24 cellular contexts compared by ENCODE assay signal in genomic region chr3:186843039-186843432, GRCh38. TPM values are rescaled to one million over a fixed set of nuclear protein-coding genes. Genes with fewer than 3 reads are reported as not detected.
DNase-seq lines count a peak whose midpoint lies in the region; ATAC-seq, FAIRE-seq and TF ChIP-seq lines count a peak whose summit lies in the region.
"Had no signal": no experiment of that assay in that cellular context is flagged by ENCODE, and none has a peak within 500 bp of the region (broad histone marks: within the 10 kb centered on the region; RNA-seq: fewer than 3 reads in every experiment).

No MANE protein-coding gene starts in this region.

- in situ Hi-C loops in HepG2 (cut with HindIII; ENCODE audit: extremely low pct_ligation_motif_present, low pct_unique_long_range_greater_than_20kb): no loop called here

- H3K27ac Mint-ChIP-seq in dendritic cell treated with granulocyte-macrophage colony-stimulating factor and Interleukin-4, amounts not matched to agents 40 ng/mL and 50 ng/mL, for 4 days: peak overlapping the region; percentile 52
- H3K27ac Mint-ChIP-seq: CD4-positive, alpha-beta T cell; H9; IgD-negative memory B cell had no signal

- no peak for TF ChIP-seq RAD21 in HepG2 (CRISPR knock-in tag; IDR thresholded peaks at IDR 0.05)

- H3K36me3 Mint-ChIP-seq in dendritic cell treated with granulocyte-macrophage colony-stimulating factor and Interleukin-4, amounts not matched to agents 40 ng/mL and 50 ng/mL, for 4 days (ENCODE audit: low read depth): no peaks in the 10 kb centered on the region
- H3K36me3 Mint-ChIP-seq: IgD-negative memory B cell had no signal

- H4K20me1 ChIP-seq in HepG2 (ENCODE audit: insufficient read depth, low read length): no peaks in the 10 kb centered on the region

- WGBS in HepG2 (ENCODE audit: low lambda C conversion rate): 32% methylated on average over 3 of the region's 3 CpGs
- WGBS in right lobe of liver (ENCODE audit: insufficient coverage, low coverage, low lambda C conversion rate, missing lambda C conversion rate): 93% methylated on average over 3 of the region's 3 CpGs

- H3K9ac ChIP-seq in HepG2 (ENCODE audit: insufficient read depth, low read depth, low read length) (no peak overlapping the region), subcutaneous abdominal adipose tissue (ENCODE audit: low read length in 5 of 5) (peak overlapping the region; percentile 49 to 79 (median 62))

- H3K4me3 ChIP-seq in HepG2 (replicated peaks in 1 of 3; ENCODE audit: insufficient read depth in 1 of 3, low read depth in 2 of 3, low read length in 3 of 3): no peak overlapping the region
- no peak overlapping the region for H3K4me3 ChIP-seq in right lobe of liver
- H3K4me3 ChIP-seq in subcutaneous abdominal adipose tissue (ENCODE audit: low read depth in 1 of 5, low read length in 5 of 5): peak overlapping the region; percentile 66 to 87 (median 72)

- no peak for TF ChIP-seq POLR2A in HepG2 (IDR thresholded peaks at IDR 0.05; ENCODE audit: insufficient read depth in 1 of 2, low read depth in 2 of 2, low read length in 2 of 2)
- TF ChIP-seq POLR2A in right lobe of liver (IDR thresholded peaks at IDR 0.05): no peak

- no peak for DNase-seq in HepG2 (ENCODE audit: low spot score)
- no peak for DNase-seq in right lobe of liver
- peak; percentile 5 for DNase-seq in DMS53 treated with DMSO at 0.1 percent for 48 hours (lab: John Stamatoyannopoulos, UW; ENCODE audit: unreplicated experiment)
- DNase-seq in GM03348 (ENCODE audit: low spot score): no peak
- DNase-seq: ACHN; BE2C; CD4-positive, alpha-beta T cell; DMS153; DND-41; EL; H9; KBM-7 had no signal

- FAIRE-seq in HepG2 (lab: Jason Lieb, UNC): no peak
- FAIRE-seq: A204.1, GM12891, GM19239, H1, HTR-8/SVneo had no signal

- TF ChIP-seq CTCF in HepG2 (CRISPR knock-in tag; IDR thresholded peaks at IDR 0.05): no peak
- TF ChIP-seq CTCF in right lobe of liver (IDR thresholded peaks at IDR 0.05): no peak

- peaks cover 5% of the 10 kb centered on the region for H3K9me3 Mint-ChIP-seq in dendritic cell treated with granulocyte-macrophage colony-stimulating factor and Interleukin-4, amounts not matched to agents 40 ng/mL and 50 ng/mL, for 4 days
- H3K9me3 Mint-ChIP-seq: CD4-positive, alpha-beta T cell; H9; IgD-negative memory B cell had no signal

- H3K4me3 Mint-ChIP-seq in dendritic cell treated with granulocyte-macrophage colony-stimulating factor and Interleukin-4, amounts not matched to agents 40 ng/mL and 50 ng/mL, for 4 days: no peak overlapping the region
- H3K4me3 Mint-ChIP-seq: CD4-positive, alpha-beta T cell; H9; IgD-negative memory B cell had no signal

- BruUV-seq in HepG2 (replicated peaks; lab: Mats Ljungman, UMichigan): no TSS peak

- CTCF ChIA-PET in HepG2 (lab: Yijun Ruan, JAX; ENCODE audit: low intra/inter-chr PET ratio, low total read pairs): no interaction called here

- H3K4me1 Mint-ChIP-seq in dendritic cell treated with granulocyte-macrophage colony-stimulating factor and Interleukin-4, amounts not matched to agents 40 ng/mL and 50 ng/mL, for 4 days (ENCODE audit: low read depth): peaks cover 54% of the 10 kb centered on the region
- H3K4me1 Mint-ChIP-seq: IgD-negative memory B cell had no signal

- POLR2A ChIA-PET in HepG2 (lab: Yijun Ruan, JAX): interaction anchor here (0.9 kb wide), 1 partner anchor 196 kb away, joined by 4 read pairs; no protein-coding TSS in a partner anchor

- H3K4me1 ChIP-seq in HepG2 (ENCODE audit: insufficient read depth, low read length): peaks cover 17% of the 10 kb centered on the region
- H3K4me1 ChIP-seq in right lobe of liver: no peaks in the 10 kb centered on the region
- H3K4me1 ChIP-seq in subcutaneous abdominal adipose tissue (ENCODE audit: control insufficient read depth in 5 of 5, insufficient read depth in 5 of 5, low read length in 5 of 5): peaks cover 2 to 38% (median 36%) of the 10 kb centered on the region in 5 donors
- H3K4me1 ChIP-seq: BE2C had no signal

- no peaks in the 10 kb centered on the region for H3K9me3 ChIP-seq in HepG2 (ENCODE audit: low read length)
- no peaks in the 10 kb centered on the region for H3K9me3 ChIP-seq in right lobe of liver
- no peaks in the 10 kb centered on the region for H3K9me3 ChIP-seq in subcutaneous abdominal adipose tissue (ENCODE audit: control insufficient read depth in 5 of 5, low read length in 5 of 5)
- H3K9me3 ChIP-seq: BE2C had no signal

- intact Hi-C loops in HepG2 (cut with micrococcal nuclease; ENCODE audit: unreplicated experiment): no loop called here
- intact Hi-C loops in right lobe of liver (cut with DNase I): no loop called here
- intact Hi-C loops in dendritic cell treated with granulocyte-macrophage colony-stimulating factor and Interleukin-4, amounts not matched to agents 40 ng/mL and 50 ng/mL, for 4 days (cut with micrococcal nuclease): no loop called here

- no peak overlapping the region for H3K27ac ChIP-seq in HepG2 (ENCODE audit: extremely low read length, insufficient read depth, low read length)
- no peak overlapping the region for H3K27ac ChIP-seq in right lobe of liver
- peak overlapping the region; percentile 93 for H3K27ac ChIP-seq in subcutaneous abdominal adipose tissue (ENCODE audit: low read depth, low read length)
- H3K27ac ChIP-seq: C4-2B had no signal

- no peak overlapping the region for H2AFZ ChIP-seq in HepG2 (ENCODE audit: low read length)

- no peak overlapping the region for H3K4me2 ChIP-seq in HepG2 (ENCODE audit: low read depth, low read length)

- no peaks in the 10 kb centered on the region for H3K36me3 ChIP-seq in HepG2 (replicated peaks in 1 of 2; ENCODE audit: control insufficient read depth in 1 of 2, insufficient read depth in 2 of 2, low read length in 2 of 2)
- no peaks in the 10 kb centered on the region for H3K36me3 ChIP-seq in right lobe of liver
- H3K36me3 ChIP-seq in subcutaneous abdominal adipose tissue (ENCODE audit: control insufficient read depth in 5 of 5, insufficient read depth in 5 of 5, low read length in 5 of 5): peaks cover 0 to 7% (median 0%) of the 10 kb centered on the region in 5 donors
- H3K36me3 ChIP-seq: BE2C had no signal

- TF ChIP-seq EP300 in HepG2 (IDR thresholded peaks at IDR 0.05; ENCODE audit: low read depth in 2 of 2, low read length in 2 of 2) (no peak), HepG2 (CRISPR knock-in tag; IDR thresholded peaks at IDR 0.05; ENCODE audit: borderline replicate concordance) (no peak)

- ATAC-seq in HepG2 (peak; percentile 55), right lobe of liver (no peak), HG03342 (IDR thresholded peaks at IDR 0.05; ENCODE audit: unreplicated experiment) (no peak), HG03025 (IDR thresholded peaks at IDR 0.05; ENCODE audit: low FRiP score, unreplicated experiment) (no peak)

- no peaks in the 10 kb centered on the region for H3K79me2 ChIP-seq in HepG2 (ENCODE audit: insufficient read depth, low read length)

- H3K27me3 ChIP-seq in HepG2 (ENCODE audit: control insufficient read depth in 1 of 2, insufficient read depth in 2 of 2, low read length in 2 of 2) (peaks cover 4 to 34% of the 10 kb centered on the region in 2 experiments; a peak in 3 of 5 replicates), right lobe of liver (no peaks in the 10 kb centered on the region), subcutaneous abdominal adipose tissue (ENCODE audit: control insufficient read depth in 5 of 5, insufficient read depth in 4 of 5, low read length in 5 of 5) (peaks cover 0 to 2% (median 0%) of the 10 kb centered on the region in 5 donors)

- H3K27me3 Mint-ChIP-seq in dendritic cell treated with granulocyte-macrophage colony-stimulating factor and Interleukin-4, amounts not matched to agents 40 ng/mL and 50 ng/mL, for 4 days: peaks cover 1% of the 10 kb centered on the region

RNA-seq across cellular contexts. Expression of gene ADIPOQ, which starts 0.5 kb away (rescaled TPM):
- not detected in 2 replicates for total RNA-seq in HepG2 (2016; rRNA removed; fragmentation: Illumina TruSeq; extraction: Trizol)
- total RNA-seq in HepG2 (2016; cell fraction: cytosol; rRNA removed; fragmentation: Illumina TruSeq; extraction: Trizol; ENCODE audit: low read depth): not detected in 2 replicates
- total RNA-seq in HepG2 (2016; cell fraction: insoluble cytoplasmic fraction; rRNA removed; fragmentation: Illumina TruSeq; extraction: Trizol): not detected in 2 replicates
- total RNA-seq in HepG2 (2016; cell fraction: membrane; rRNA removed; fragmentation: Illumina TruSeq; extraction: Trizol): not detected in 2 replicates
- not detected in 2 replicates for total RNA-seq in HepG2 (2016; cell fraction: nucleus; rRNA removed; fragmentation: Illumina TruSeq; extraction: Trizol)
- polyA plus RNA-seq in HepG2 (2011; rRNA removed): not detected in 2 replicates
- not detected in 2 replicates for polyA plus RNA-seq in HepG2 (2011; cell fraction: cytosol; rRNA removed)
- not detected in 2 replicates for polyA plus RNA-seq in HepG2 (2011; cell fraction: nucleus; rRNA removed)
- polyA plus RNA-seq in HepG2 (2012): not detected in 2 replicates
- not detected in 2 replicates for polyA plus RNA-seq in HepG2 (2016; cell fraction: cytosol; fragmentation: Illumina TruSeq; extraction: Trizol; ENCODE audit: low read depth)
- polyA plus RNA-seq in HepG2 (2016; cell fraction: insoluble cytoplasmic fraction; fragmentation: Illumina TruSeq; extraction: Trizol; ENCODE audit: low read depth): not detected in 2 replicates
- polyA plus RNA-seq in HepG2 (2016; cell fraction: membrane; fragmentation: Illumina TruSeq; extraction: Trizol; ENCODE audit: low read depth): not detected in 2 replicates
- not detected in 2 replicates for polyA plus RNA-seq in HepG2 (2016; cell fraction: nucleus; fragmentation: Illumina TruSeq; extraction: Trizol; ENCODE audit: insufficient read depth, low read depth)
- polyA minus RNA-seq in HepG2 (2011; rRNA and poly(A)+ RNA removed; ENCODE audit: low replicate concordance): not detected in 2 replicates
- polyA minus RNA-seq in HepG2 (2011; cell fraction: cytosol; rRNA and poly(A)+ RNA removed): not detected in 2 replicates
- not detected in 2 replicates for polyA minus RNA-seq in HepG2 (2011; cell fraction: nucleus; rRNA and poly(A)+ RNA removed)
- not detected for total RNA-seq in right lobe of liver
- total RNA-seq: CD4-positive, alpha-beta T cell; G401; H1; H9 had no signal
- polyA plus RNA-seq: H1, IgD-negative memory B cell had no signal

RNA-seq across cellular contexts. Expression of gene RFC4, which starts 36.8 kb away (rescaled TPM):
- total RNA-seq in HepG2 (2016; rRNA removed; fragmentation: Illumina TruSeq; extraction: Trizol) (103 and 109 TPM in 2 replicates), right lobe of liver (10 to 100 TPM in 2 of 6 experiments, 1 to 10 TPM in 4; 4.6 to 17.4 (median 5.6) TPM)
- total RNA-seq in HepG2 (2016; cell fraction: cytosol; rRNA removed; fragmentation: Illumina TruSeq; extraction: Trizol; ENCODE audit: low read depth): 40.2 and 42.1 TPM in 2 replicates
- 106 and 115 TPM in 2 replicates for total RNA-seq in HepG2 (2016; cell fraction: insoluble cytoplasmic fraction; rRNA removed; fragmentation: Illumina TruSeq; extraction: Trizol)
- total RNA-seq in HepG2 (2016; cell fraction: membrane; rRNA removed; fragmentation: Illumina TruSeq; extraction: Trizol): 31.0 and 31.4 TPM in 2 replicates
- total RNA-seq in HepG2 (2016; cell fraction: nucleus; rRNA removed; fragmentation: Illumina TruSeq; extraction: Trizol): 68.8 and 77.7 TPM in 2 replicates
- polyA plus RNA-seq in HepG2 (2011; rRNA removed): 15.1 and 18.5 TPM in 2 replicates
- 7.9 and 8.6 TPM in 2 replicates for polyA plus RNA-seq in HepG2 (2011; cell fraction: cytosol; rRNA removed)
- polyA plus RNA-seq in HepG2 (2011; cell fraction: nucleus; rRNA removed): 32.1 and 36.9 TPM in 2 replicates
- 26.8 and 40.8 TPM in 2 replicates for polyA plus RNA-seq in HepG2 (2012)
- polyA plus RNA-seq in HepG2 (2016; cell fraction: cytosol; fragmentation: Illumina TruSeq; extraction: Trizol; ENCODE audit: low read depth): 9.3 and 10.4 TPM in 2 replicates
- 97.0 and 99.6 TPM in 2 replicates for polyA plus RNA-seq in HepG2 (2016; cell fraction: insoluble cytoplasmic fraction; fragmentation: Illumina TruSeq; extraction: Trizol; ENCODE audit: low read depth)
- 10.8 and 11.9 TPM in 2 replicates for polyA plus RNA-seq in HepG2 (2016; cell fraction: membrane; fragmentation: Illumina TruSeq; extraction: Trizol; ENCODE audit: low read depth)
- polyA plus RNA-seq in HepG2 (2016; cell fraction: nucleus; fragmentation: Illumina TruSeq; extraction: Trizol; ENCODE audit: insufficient read depth, low read depth): 133 and 142 TPM in 2 replicates
- polyA minus RNA-seq in HepG2 (2011; rRNA and poly(A)+ RNA removed; ENCODE audit: low replicate concordance): 2.1 and 21.7 TPM in 2 replicates
- 4.9 and 11.6 TPM in 2 replicates for polyA minus RNA-seq in HepG2 (2011; cell fraction: cytosol; rRNA and poly(A)+ RNA removed)
- polyA minus RNA-seq in HepG2 (2011; cell fraction: nucleus; rRNA and poly(A)+ RNA removed): 11.7 and 14.3 TPM in 2 replicates

RNA-seq across cellular contexts. Expression of gene EIF4A2, which starts 59.7 kb away (rescaled TPM):
- 446 and 480 TPM in 2 replicates for total RNA-seq in HepG2 (2016; rRNA removed; fragmentation: Illumina TruSeq; extraction: Trizol)
- 146 and 165 TPM in 2 replicates for total RNA-seq in HepG2 (2016; cell fraction: cytosol; rRNA removed; fragmentation: Illumina TruSeq; extraction: Trizol; ENCODE audit: low read depth)
- total RNA-seq in HepG2 (2016; cell fraction: insoluble cytoplasmic fraction; rRNA removed; fragmentation: Illumina TruSeq; extraction: Trizol): 450 and 480 TPM in 2 replicates
- 286 and 327 TPM in 2 replicates for total RNA-seq in HepG2 (2016; cell fraction: membrane; rRNA removed; fragmentation: Illumina TruSeq; extraction: Trizol)
- 656 and 709 TPM in 2 replicates for total RNA-seq in HepG2 (2016; cell fraction: nucleus; rRNA removed; fragmentation: Illumina TruSeq; extraction: Trizol)
- 475 and 596 TPM in 2 replicates for polyA plus RNA-seq in HepG2 (2011; rRNA removed)
- polyA plus RNA-seq in HepG2 (2011; cell fraction: cytosol; rRNA removed): 247 and 610 TPM in 2 replicates
- polyA plus RNA-seq in HepG2 (2011; cell fraction: nucleus; rRNA removed): 443 and 672 TPM in 2 replicates
- 536 and 611 TPM in 2 replicates for polyA plus RNA-seq in HepG2 (2012)
- 52.8 and 60.6 TPM in 2 replicates for polyA plus RNA-seq in HepG2 (2016; cell fraction: cytosol; fragmentation: Illumina TruSeq; extraction: Trizol; ENCODE audit: low read depth)
- polyA plus RNA-seq in HepG2 (2016; cell fraction: insoluble cytoplasmic fraction; fragmentation: Illumina TruSeq; extraction: Trizol; ENCODE audit: low read depth): 340 and 366 TPM in 2 replicates
- polyA plus RNA-seq in HepG2 (2016; cell fraction: membrane; fragmentation: Illumina TruSeq; extraction: Trizol; ENCODE audit: low read depth): 139 and 154 TPM in 2 replicates
- 727 and 748 TPM in 2 replicates for polyA plus RNA-seq in HepG2 (2016; cell fraction: nucleus; fragmentation: Illumina TruSeq; extraction: Trizol; ENCODE audit: insufficient read depth, low read depth)
- 191 and 270 TPM in 2 replicates for polyA minus RNA-seq in HepG2 (2011; rRNA and poly(A)+ RNA removed; ENCODE audit: low replicate concordance)
- polyA minus RNA-seq in HepG2 (2011; cell fraction: cytosol; rRNA and poly(A)+ RNA removed): 288 and 321 TPM in 2 replicates
- polyA minus RNA-seq in HepG2 (2011; cell fraction: nucleus; rRNA and poly(A)+ RNA removed): 1,137 and 1,381 TPM in 2 replicates
- 100 to 1,000 TPM in 5 of 6 experiments, 10 to 100 TPM in 1; 98.9 to 234 (median 131) TPM for total RNA-seq in right lobe of liver

Comparison
In these comparisons a context has a peak if more than half of its experiments do, and no peak if none do; other contexts are left out.
1. H3K4me3 ChIP-seq: peak in subcutaneous abdominal adipose tissue (5 of 5); none in HepG2 (0 of 3) and right lobe of liver (0 of 3).